In genomic region chr1:21696931-21697330, GRCh38 we compare ENCODE assay signal across 18 cellular contexts. TPM values are rescaled to one million over a fixed set of nuclear protein-coding genes. Genes with fewer than 3 reads are reported as not detected.
DNase-seq lines count a peak whose midpoint lies in the region; ATAC-seq and TF ChIP-seq lines count a peak whose summit lies in the region.
"Had no signal": no experiment of that assay in that cellular context is flagged by ENCODE, and none has a peak within 500 bp of the region (broad histone marks: within the 10 kb centered on the region; RNA-seq: fewer than 3 reads in every experiment).

No MANE protein-coding gene starts in this region.

- intact Hi-C loops in activated T-helper 1 cell treated with anti-CD3 and anti-CD28 coated beads, Interleukin-12 subunit alpha, Interleukin-12 subunit beta, Interleukin-2, Interleukin-4 antibody, amounts not matched to agents 30 ng/mL and 10 ng/mL and 1 ng/mL, durations not matched to agents 14 hours and 24 hours and 36 hours (cut with micrococcal nuclease): no loop called here

- no peak overlapping the region for H3K4me3 Mint-ChIP-seq in activated naive CD4-positive, alpha-beta T cell treated with anti-CD3 and anti-CD28 coated beads, Interleukin-2, amount 10 ng/mL, durations not matched to agents 7 days and 5 days
- no peak overlapping the region for H3K4me3 Mint-ChIP-seq in brain
- no peak overlapping the region for H3K4me3 Mint-ChIP-seq in nephron progenitor cell
- no peak overlapping the region for H3K4me3 Mint-ChIP-seq in activated T-helper 1 cell treated with anti-CD3 and anti-CD28 coated beads, Interleukin-12 subunit alpha, Interleukin-12 subunit beta, Interleukin-2, Interleukin-4 antibody, amounts not matched to agents 30 ng/mL and 10 ng/mL and 1 ng/mL, durations not matched to agents 14 hours and 24 hours and 36 hours
- H3K4me3 Mint-ChIP-seq: CD4-positive, alpha-beta memory T cell had no signal

- peaks cover 8 to 16% of the 10 kb centered on the region in 2 donors for H3K36me3 Mint-ChIP-seq in activated naive CD4-positive, alpha-beta T cell treated with anti-CD3 and anti-CD28 coated beads, Interleukin-2, amount 50 U/mL, for 72 hours
- peaks cover 47% of the 10 kb centered on the region for H3K36me3 Mint-ChIP-seq in activated naive CD4-positive, alpha-beta T cell treated with anti-CD3 and anti-CD28 coated beads, Interleukin-2, amount 10 ng/mL, durations not matched to agents 7 days and 5 days
- H3K36me3 Mint-ChIP-seq in brain: peaks cover 77% of the 10 kb centered on the region
- H3K36me3 Mint-ChIP-seq in nephron progenitor cell (ENCODE audit: low read depth): peaks cover 58% of the 10 kb centered on the region
- H3K36me3 Mint-ChIP-seq in activated T-helper 1 cell treated with anti-CD3 and anti-CD28 coated beads, Interleukin-12 subunit alpha, Interleukin-12 subunit beta, Interleukin-2, Interleukin-4 antibody, amounts not matched to agents 30 ng/mL and 10 ng/mL and 1 ng/mL, durations not matched to agents 14 hours and 24 hours and 36 hours (ENCODE audit: low read depth): peaks cover 36% of the 10 kb centered on the region

- no peak overlapping the region for H3K4me3 ChIP-seq in SJCRH30

- no peaks in the 10 kb centered on the region for H3K9me3 Mint-ChIP-seq in activated naive CD4-positive, alpha-beta T cell treated with anti-CD3 and anti-CD28 coated beads, Interleukin-2, amount 50 U/mL, for 72 hours
- H3K9me3 Mint-ChIP-seq in activated naive CD4-positive, alpha-beta T cell treated with anti-CD3 and anti-CD28 coated beads, Interleukin-2, amount 10 ng/mL, durations not matched to agents 7 days and 5 days: no peaks in the 10 kb centered on the region
- H3K9me3 Mint-ChIP-seq in brain (no peaks in the 10 kb centered on the region), nephron progenitor cell (no peaks in the 10 kb centered on the region)
- H3K9me3 Mint-ChIP-seq in activated T-helper 1 cell treated with anti-CD3 and anti-CD28 coated beads, Interleukin-12 subunit alpha, Interleukin-12 subunit beta, Interleukin-2, Interleukin-4 antibody, amounts not matched to agents 30 ng/mL and 10 ng/mL and 1 ng/mL, durations not matched to agents 14 hours and 24 hours and 36 hours: no peaks in the 10 kb centered on the region

- ATAC-seq in activated naive CD4-positive, alpha-beta T cell treated with anti-CD3 and anti-CD28 coated beads, Interleukin-2, amount 50 U/mL, for 72 hours: peak; percentile 26 to 39
- no peak for ATAC-seq in GM19397 (IDR thresholded peaks at IDR 0.05; ENCODE audit: unreplicated experiment)

- peaks cover 31% of the 10 kb centered on the region for H3K4me1 ChIP-seq in SJCRH30

- H3K27me3 Mint-ChIP-seq in activated naive CD4-positive, alpha-beta T cell treated with anti-CD3 and anti-CD28 coated beads, Interleukin-2, amount 10 ng/mL, durations not matched to agents 7 days and 5 days: no peaks in the 10 kb centered on the region
- H3K27me3 Mint-ChIP-seq in brain (no peaks in the 10 kb centered on the region), nephron progenitor cell (ENCODE audit: low read depth, poor library complexity) (no peaks in the 10 kb centered on the region)
- no peaks in the 10 kb centered on the region for H3K27me3 Mint-ChIP-seq in activated T-helper 1 cell treated with anti-CD3 and anti-CD28 coated beads, Interleukin-12 subunit alpha, Interleukin-12 subunit beta, Interleukin-2, Interleukin-4 antibody, amounts not matched to agents 30 ng/mL and 10 ng/mL and 1 ng/mL, durations not matched to agents 14 hours and 24 hours and 36 hours (ENCODE audit: insufficient read depth)
- H3K27me3 Mint-ChIP-seq: CD4-positive, alpha-beta memory T cell had no signal

- TF ChIP-seq CTCF in brain (conservative IDR thresholded peaks at IDR 0.05) (no peak), nephron progenitor cell (IDR thresholded peaks at IDR 0.05) (no peak)

- H3K27ac Mint-ChIP-seq in activated naive CD4-positive, alpha-beta T cell treated with anti-CD3 and anti-CD28 coated beads, Interleukin-2, amount 50 U/mL, for 72 hours: no peak overlapping the region
- no peak overlapping the region for H3K27ac Mint-ChIP-seq in activated naive CD4-positive, alpha-beta T cell treated with anti-CD3 and anti-CD28 coated beads, Interleukin-2, amount 10 ng/mL, durations not matched to agents 7 days and 5 days
- H3K27ac Mint-ChIP-seq in brain (peak overlapping the region in 4 of 5 experiments; percentile 9 to 76 (median 62)), nephron progenitor cell (peak overlapping the region; percentile 36)
- no peak overlapping the region for H3K27ac Mint-ChIP-seq in activated T-helper 1 cell treated with anti-CD3 and anti-CD28 coated beads, Interleukin-12 subunit alpha, Interleukin-12 subunit beta, Interleukin-2, Interleukin-4 antibody, amounts not matched to agents 30 ng/mL and 10 ng/mL and 1 ng/mL, durations not matched to agents 14 hours and 24 hours and 36 hours

- H3K4me1 Mint-ChIP-seq in activated naive CD4-positive, alpha-beta T cell treated with anti-CD3 and anti-CD28 coated beads, Interleukin-2, amount 10 ng/mL, durations not matched to agents 7 days and 5 days: peaks cover 12% of the 10 kb centered on the region
- H3K4me1 Mint-ChIP-seq in brain: peaks cover 4% of the 10 kb centered on the region
- no peaks in the 10 kb centered on the region for H3K4me1 Mint-ChIP-seq in nephron progenitor cell
- H3K4me1 Mint-ChIP-seq in activated T-helper 1 cell treated with anti-CD3 and anti-CD28 coated beads, Interleukin-12 subunit alpha, Interleukin-12 subunit beta, Interleukin-2, Interleukin-4 antibody, amounts not matched to agents 30 ng/mL and 10 ng/mL and 1 ng/mL, durations not matched to agents 14 hours and 24 hours and 36 hours (ENCODE audit: low read depth): peaks cover 6% of the 10 kb centered on the region

- no peaks in the 10 kb centered on the region for H3K27me3 ChIP-seq in SJCRH30

- CTCF ChIA-PET in activated naive CD4-positive, alpha-beta T cell treated with anti-CD3 and anti-CD28 coated beads, Interleukin-2, amount 10 ng/mL, durations not matched to agents 7 days and 5 days (lab: Charles Lee): no interaction called here

- no peak for DNase-seq in activated naive CD4-positive, alpha-beta T cell treated with anti-CD3 and anti-CD28 coated beads, Interleukin-2, amount 50 U/mL, for 72 hours (ENCODE audit: low spot score in 2 of 2)
- DNase-seq in activated naive CD4-positive, alpha-beta T cell treated with anti-CD3 and anti-CD28 coated beads, Interleukin-2, amount 10 ng/mL, durations not matched to agents 7 days and 5 days: no peak
- DNase-seq in SJCRH30: peak; percentile 93 to 99
- no peak for DNase-seq in nephron progenitor cell
- DNase-seq in DMS53 treated with DMSO at 0.1 percent for 48 hours (lab: John Stamatoyannopoulos, UW; ENCODE audit: unreplicated experiment): no peak
- no peak for DNase-seq in activated T-helper 1 cell treated with anti-CD3 and anti-CD28 coated beads, Interleukin-12 subunit alpha, Interleukin-12 subunit beta, Interleukin-2, Interleukin-4 antibody, amounts not matched to agents 30 ng/mL and 10 ng/mL and 1 ng/mL, durations not matched to agents 14 hours and 24 hours and 36 hours (ENCODE audit: low spot score)
- DNase-seq: 8988T; CD4-positive, alpha-beta memory T cell; DND-41; GF-D8; NCI-H1092; NCI-H146; NCI-H2081 treated with DMSO at 0.1 percent for 48 hours; NCI-H510A; NCI-H82; SHP77 had no signal

- H3K9me3 ChIP-seq in SJCRH30 (replicated peaks): no peaks in the 10 kb centered on the region

- H3K27ac ChIP-seq in SJCRH30: peak overlapping the region; percentile 97

- H3K36me3 ChIP-seq in SJCRH30: peaks cover 50% of the 10 kb centered on the region

RNA-seq across cellular contexts. Expression of gene RAP1GAP, which starts 27.8 kb away (rescaled TPM):
- total RNA-seq in activated naive CD4-positive, alpha-beta T cell treated with anti-CD3 and anti-CD28 coated beads, Interleukin-2, amount 50 U/mL, for 72 hours: 1 to 10 TPM in 1 of 2 donors, under 1 TPM in 1; 0.46 to 2.1 TPM
- 5.2 and 8.4 TPM in 2 replicates for total RNA-seq in SJCRH30 (2014; rRNA removed; shearing (Covaris generic))
- polyA plus RNA-seq in brain (ENCODE audit: insufficient read depth, low read depth, low replicate concordance): 60.7 TPM
- total RNA-seq in activated T-helper 1 cell treated with anti-CD3 and anti-CD28 coated beads, Interleukin-12 subunit alpha, Interleukin-12 subunit beta, Interleukin-2, Interleukin-4 antibody, amounts not matched to agents 30 ng/mL and 10 ng/mL and 1 ng/mL, durations not matched to agents 14 hours and 24 hours and 36 hours: 0.23 and 0.81 TPM in 2 replicates
- polyA plus RNA-seq: CD4-positive, alpha-beta memory T cell had no signal

Comparison
In these comparisons a context has a peak if more than half of its experiments do, and no peak if none do; other contexts are left out.
1. DNase-seq: peak in SJCRH30 (2 of 2); none in activated naive CD4-positive, alpha-beta T cell treated with anti-CD3 and anti-CD28 coated beads, Interleukin-2, amount 50 U/mL, for 72 hours (0 of 2), activated naive CD4-positive, alpha-beta T cell treated with anti-CD3 and anti-CD28 coated beads, Interleukin-2, amount 10 ng/mL, durations not matched to agents 7 days and 5 days (single experiment), nephron progenitor cell (single experiment), DMS53 treated with DMSO at 0.1 percent for 48 hours (single experiment) and activated T-helper 1 cell treated with anti-CD3 and anti-CD28 coated beads, Interleukin-12 subunit alpha, Interleukin-12 subunit beta, Interleukin-2, Interleukin-4 antibody, amounts not matched to agents 30 ng/mL and 10 ng/mL and 1 ng/mL, durations not matched to agents 14 hours and 24 hours and 36 hours (single experiment).
2. H3K27ac Mint-ChIP-seq: peak in brain (4 of 5) and nephron progenitor cell (single experiment); none in activated naive CD4-positive, alpha-beta T cell treated with anti-CD3 and anti-CD28 coated beads, Interleukin-2, amount 50 U/mL, for 72 hours (0 of 2), activated naive CD4-positive, alpha-beta T cell treated with anti-CD3 and anti-CD28 coated beads, Interleukin-2, amount 10 ng/mL, durations not matched to agents 7 days and 5 days (single experiment) and activated T-helper 1 cell treated with anti-CD3 and anti-CD28 coated beads, Interleukin-12 subunit alpha, Interleukin-12 subunit beta, Interleukin-2, Interleukin-4 antibody, amounts not matched to agents 30 ng/mL and 10 ng/mL and 1 ng/mL, durations not matched to agents 14 hours and 24 hours and 36 hours (single experiment).